ENCODE assay signal across 23 cellular contexts in genomic region chr6:118685823-118686449, GRCh38. TPM values are rescaled to one million over a fixed set of nuclear protein-coding genes. Genes with fewer than 3 reads are reported as not detected.
A peak's percentile ranks its signal among the peaks of the same experiment; 100 is the strongest.
DNase-seq lines count a peak whose midpoint lies in the region; ATAC-seq and TF ChIP-seq lines count a peak whose summit lies in the region.
"Had no signal": no experiment of that assay in that cellular context is flagged by ENCODE, and none has a peak within 500 bp of the region (broad histone marks: within the 10 kb centered on the region; RNA-seq: fewer than 3 reads in every experiment).

No MANE protein-coding gene starts in this region.

- H3K4me3 ChIP-seq in gastrocnemius medialis (no peak overlapping the region), heart left ventricle (no peak overlapping the region)
- H3K4me3 ChIP-seq: BLaER1, ovary, vagina had no signal

- no peaks in the 10 kb centered on the region for H3K9me3 Mint-ChIP-seq in stimulated activated naive CD8-positive, alpha-beta T cell treated with anti-CD3 and anti-CD28 coated beads, Interleukin-15, Interleukin-2, amounts not matched to agents 100 ng/mL and 50 ng/mL, for 24 hours
- H3K9me3 Mint-ChIP-seq in activated T-helper 2 cell treated with anti-CD3 and anti-CD28 coated beads, Interferon-gamma antibody, Interleukin-2, Interleukin-4, amounts not matched to agents 10 μg/mL and 5 μg/mL and 100 μg/mL, durations not matched to agents 14 hours and 24 hours and 36 hours = no peaks in the 10 kb centered on the region
- no peaks in the 10 kb centered on the region for H3K9me3 Mint-ChIP-seq in immature natural killer cell
- H3K9me3 Mint-ChIP-seq: activated CD4-positive, alpha-beta memory T cell treated with anti-CD3 and anti-CD28 coated beads, Interleukin-2, amount 10 ng/mL, durations not matched to agents 7 days and 5 days; natural killer cell treated with Interleukin-12 subunit alpha and Interleukin-12 subunit beta and Interleukin-15 and Interleukin-18, amount 100 ng/mL, for 72 hours; stimulated activated naive B cell treated with anti-CD40 and anti-IgM and Interleukin-4, amounts not matched to agents 10 μg/mL and 1 μg/mL and 100 μg/mL, for 72 hours had no signal

- H3K36me3 Mint-ChIP-seq in stimulated activated naive CD8-positive, alpha-beta T cell treated with anti-CD3 and anti-CD28 coated beads, Interleukin-15, Interleukin-2, amounts not matched to agents 100 ng/mL and 50 ng/mL, for 24 hours (ENCODE audit: low read depth) = peaks cover 41% of the 10 kb centered on the region
- peaks cover 53% of the 10 kb centered on the region for H3K36me3 Mint-ChIP-seq in activated T-helper 2 cell treated with anti-CD3 and anti-CD28 coated beads, Interferon-gamma antibody, Interleukin-2, Interleukin-4, amounts not matched to agents 10 μg/mL and 5 μg/mL and 100 μg/mL, durations not matched to agents 14 hours and 24 hours and 36 hours (ENCODE audit: low read depth)
- peaks cover 0 to 12% (median 5%) of the 10 kb centered on the region in 3 donors for H3K36me3 Mint-ChIP-seq in immature natural killer cell

- H3K36me3 ChIP-seq in gastrocnemius medialis (no peaks in the 10 kb centered on the region), heart left ventricle (no peaks in the 10 kb centered on the region)
- H3K36me3 ChIP-seq: BLaER1, ovary, vagina, WERI-Rb-1 had no signal

- intact Hi-C loops in activated T-helper 2 cell treated with anti-CD3 and anti-CD28 coated beads, Interferon-gamma antibody, Interleukin-2, Interleukin-4, amounts not matched to agents 10 μg/mL and 5 μg/mL and 100 μg/mL, durations not matched to agents 14 hours and 24 hours and 36 hours (cut with micrococcal nuclease) = loop anchor here (1.0 kb wide), 1 partner anchor 40 kb away; no protein-coding TSS in a partner anchor
- intact Hi-C loops in gastrocnemius medialis (cut with DNase I; ENCODE audit: low total_unique reads) = no loop called here
- intact Hi-C loops in heart left ventricle (cut with DNase I) = no loop called here

- H3K4me1 ChIP-seq in gastrocnemius medialis (peaks cover 0 to 3% of the 10 kb centered on the region in 2 donors), heart left ventricle (peaks cover 0 to 8% (median 0%) of the 10 kb centered on the region in 12 donors)
- H3K4me1 ChIP-seq: BLaER1, vagina had no signal

- 79 to 85% (median 83%) methylated on average over 7 of the region's 7 CpGs for WGBS in heart left ventricle, 4 donors

- H3K27ac Mint-ChIP-seq in stimulated activated naive CD8-positive, alpha-beta T cell treated with anti-CD3 and anti-CD28 coated beads, Interleukin-15, Interleukin-2, amounts not matched to agents 100 ng/mL and 50 ng/mL, for 24 hours = peak overlapping the region; percentile 78
- H3K27ac Mint-ChIP-seq in activated T-helper 2 cell treated with anti-CD3 and anti-CD28 coated beads, Interferon-gamma antibody, Interleukin-2, Interleukin-4, amounts not matched to agents 10 μg/mL and 5 μg/mL and 100 μg/mL, durations not matched to agents 14 hours and 24 hours and 36 hours = peak overlapping the region; percentile 47
- H3K27ac Mint-ChIP-seq in immature natural killer cell = peak overlapping the region in 5 of 6 donors; percentile 5 to 62 (median 31)
- H3K27ac Mint-ChIP-seq: activated CD4-positive, alpha-beta memory T cell treated with anti-CD3 and anti-CD28 coated beads, Interleukin-2, amount 10 ng/mL, durations not matched to agents 7 days and 5 days; activated naive CD8-positive, alpha-beta T cell treated with anti-CD3 and anti-CD28 coated beads, Interleukin-2, amount 10 ng/mL, durations not matched to agents 7 days and 5 days; stimulated activated naive B cell treated with anti-CD40 and anti-IgM and Interleukin-4, amounts not matched to agents 10 μg/mL and 1 μg/mL and 100 μg/mL, for 72 hours had no signal

- H3K27me3 ChIP-seq in gastrocnemius medialis (no peaks in the 10 kb centered on the region), heart left ventricle (no peaks in the 10 kb centered on the region)
- H3K27me3 ChIP-seq: BLaER1, ovary, vagina had no signal

- no peak for ATAC-seq in stimulated activated naive CD8-positive, alpha-beta T cell treated with anti-CD3 and anti-CD28 coated beads, Interleukin-15, Interleukin-2, amounts not matched to agents 100 U/mL and 50 U/mL, for 24 hours
- no peak for ATAC-seq in HG03457 (IDR thresholded peaks at IDR 0.05; ENCODE audit: unreplicated experiment)
- no peak for ATAC-seq in gastrocnemius medialis
- no peak for ATAC-seq in heart left ventricle
- ATAC-seq: left lobe of liver; natural killer cell treated with Interleukin-12 subunit alpha and Interleukin-12 subunit beta and Interleukin-15 and Interleukin-18, amount 100 ng/mL, for 72 hours; right cardiac atrium; stimulated activated naive B cell treated with anti-CD40 and anti-IgM and Interleukin-4, amounts not matched to agents 10 μg/mL and 1 μg/mL and 100 μg/mL, for 72 hours had no signal

- peaks cover 69% of the 10 kb centered on the region for H3K4me1 Mint-ChIP-seq in stimulated activated naive CD8-positive, alpha-beta T cell treated with anti-CD3 and anti-CD28 coated beads, Interleukin-15, Interleukin-2, amounts not matched to agents 100 ng/mL and 50 ng/mL, for 24 hours (ENCODE audit: low read depth)
- H3K4me1 Mint-ChIP-seq in activated T-helper 2 cell treated with anti-CD3 and anti-CD28 coated beads, Interferon-gamma antibody, Interleukin-2, Interleukin-4, amounts not matched to agents 10 μg/mL and 5 μg/mL and 100 μg/mL, durations not matched to agents 14 hours and 24 hours and 36 hours (ENCODE audit: low read depth) = peaks cover 49% of the 10 kb centered on the region
- peaks cover 55 to 66% of the 10 kb centered on the region in 2 donors for H3K4me1 Mint-ChIP-seq in immature natural killer cell

- TF ChIP-seq POLR2A in gastrocnemius medialis (IDR thresholded peaks at IDR 0.05) = no peak
- no peak for TF ChIP-seq POLR2A in heart left ventricle (IDR thresholded peaks at IDR 0.05)

- H3K27ac ChIP-seq in gastrocnemius medialis (no peak overlapping the region), heart left ventricle (no peak overlapping the region)
- H3K27ac ChIP-seq: BLaER1, ovary, vagina, WERI-Rb-1 had no signal

- TF ChIP-seq CTCF in gastrocnemius medialis (IDR thresholded peaks at IDR 0.05 in 4 of 5, conservative IDR thresholded peaks at IDR 0.05 in 1 of 5) (no peak), heart left ventricle (IDR thresholded peaks at IDR 0.05) (no peak)

- in situ Hi-C loops in gastrocnemius medialis (cut with MboI; ENCODE audit: low sequenced_read_pairs in 4 of 4) = no loop called here

- H3K9me3 ChIP-seq in gastrocnemius medialis = no peaks in the 10 kb centered on the region
- no peaks in the 10 kb centered on the region for H3K9me3 ChIP-seq in heart left ventricle
- H3K9me3 ChIP-seq: BLaER1, ovary, vagina had no signal

- DNase-seq in stimulated activated naive CD8-positive, alpha-beta T cell treated with anti-CD3 and anti-CD28 coated beads, Interleukin-15, Interleukin-2, amounts not matched to agents 100 U/mL and 50 U/mL, for 24 hours = no peak
- DNase-seq in activated T-helper 2 cell treated with anti-CD3 and anti-CD28 coated beads, Interferon-gamma antibody, Interleukin-2, Interleukin-4, amounts not matched to agents 10 μg/mL and 5 μg/mL and 100 μg/mL, durations not matched to agents 14 hours and 24 hours and 36 hours (ENCODE audit: low spot score) = no peak
- DNase-seq in immature natural killer cell (no peak), gastrocnemius medialis (no peak), heart left ventricle (no peak), NCI-H2196 (lab: John Stamatoyannopoulos, UW; ENCODE audit: unreplicated experiment) (no peak)
- DNase-seq: activated CD4-positive, alpha-beta memory T cell treated with anti-CD3 and anti-CD28 coated beads, Interleukin-2, amount 10 ng/mL, durations not matched to agents 7 days and 5 days; activated naive CD8-positive, alpha-beta T cell treated with anti-CD3 and anti-CD28 coated beads, Interleukin-2, amount 10 ng/mL, durations not matched to agents 7 days and 5 days; EL; NCI-H1105 treated with DMSO at 0.1 percent for 48 hours; NCI-H2081; NCI-H446 treated with DMSO at 0.1 percent for 48 hours; ovary; right cardiac atrium; stimulated activated CD4-positive, alpha-beta T cell treated with anti-CD3 and anti-CD28 coated beads, Interleukin-4, amount 100 ng/mL, for 1 hour; stimulated activated naive B cell treated with anti-CD40 and anti-IgM and Interleukin-4, amounts not matched to agents 10 μg/mL and 1 μg/mL and 100 μg/mL, for 72 hours; WERI-Rb-1 had no signal

- H3K4me3 Mint-ChIP-seq in stimulated activated naive CD8-positive, alpha-beta T cell treated with anti-CD3 and anti-CD28 coated beads, Interleukin-15, Interleukin-2, amounts not matched to agents 100 ng/mL and 50 ng/mL, for 24 hours = no peak overlapping the region
- no peak overlapping the region for H3K4me3 Mint-ChIP-seq in activated T-helper 2 cell treated with anti-CD3 and anti-CD28 coated beads, Interferon-gamma antibody, Interleukin-2, Interleukin-4, amounts not matched to agents 10 μg/mL and 5 μg/mL and 100 μg/mL, durations not matched to agents 14 hours and 24 hours and 36 hours (ENCODE audit: low read depth)
- H3K4me3 Mint-ChIP-seq in immature natural killer cell = no peak overlapping the region
- H3K4me3 Mint-ChIP-seq: activated CD4-positive, alpha-beta memory T cell treated with anti-CD3 and anti-CD28 coated beads, Interleukin-2, amount 10 ng/mL, durations not matched to agents 7 days and 5 days; activated naive CD8-positive, alpha-beta T cell treated with anti-CD3 and anti-CD28 coated beads, Interleukin-2, amount 10 ng/mL, durations not matched to agents 7 days and 5 days; natural killer cell treated with Interleukin-12 subunit alpha and Interleukin-12 subunit beta and Interleukin-15 and Interleukin-18, amount 100 ng/mL, for 72 hours; stimulated activated naive B cell treated with anti-CD40 and anti-IgM and Interleukin-4, amounts not matched to agents 10 μg/mL and 1 μg/mL and 100 μg/mL, for 72 hours had no signal

- no peaks in the 10 kb centered on the region for H3K27me3 Mint-ChIP-seq in stimulated activated naive CD8-positive, alpha-beta T cell treated with anti-CD3 and anti-CD28 coated beads, Interleukin-15, Interleukin-2, amounts not matched to agents 100 ng/mL and 50 ng/mL, for 24 hours
- H3K27me3 Mint-ChIP-seq in activated T-helper 2 cell treated with anti-CD3 and anti-CD28 coated beads, Interferon-gamma antibody, Interleukin-2, Interleukin-4, amounts not matched to agents 10 μg/mL and 5 μg/mL and 100 μg/mL, durations not matched to agents 14 hours and 24 hours and 36 hours (ENCODE audit: low read depth) = no peaks in the 10 kb centered on the region
- H3K27me3 Mint-ChIP-seq in immature natural killer cell (ENCODE audit: low read depth in 3 of 3) = no peaks in the 10 kb centered on the region
- H3K27me3 Mint-ChIP-seq: activated CD4-positive, alpha-beta memory T cell treated with anti-CD3 and anti-CD28 coated beads, Interleukin-2, amount 10 ng/mL, durations not matched to agents 7 days and 5 days; activated naive CD8-positive, alpha-beta T cell treated with anti-CD3 and anti-CD28 coated beads, Interleukin-2, amount 10 ng/mL, durations not matched to agents 7 days and 5 days; natural killer cell treated with Interleukin-12 subunit alpha and Interleukin-12 subunit beta and Interleukin-15 and Interleukin-18, amount 100 ng/mL, for 72 hours; stimulated activated naive B cell treated with anti-CD40 and anti-IgM and Interleukin-4, amounts not matched to agents 10 μg/mL and 1 μg/mL and 100 μg/mL, for 72 hours had no signal

RNA-seq across cellular contexts. Expression of gene CEP85L, which starts 34.5 kb away (rescaled TPM):
- total RNA-seq in activated T-helper 2 cell treated with anti-CD3 and anti-CD28 coated beads, Interferon-gamma antibody, Interleukin-2, Interleukin-4, amounts not matched to agents 10 μg/mL and 5 μg/mL and 100 μg/mL, durations not matched to agents 14 hours and 24 hours and 36 hours = 34.2 and 36.7 TPM in 2 replicates
- polyA plus RNA-seq in immature natural killer cell (10 to 100 TPM; 20.1 to 23.5 (median 21.5) TPM), heart left ventricle (1 to 10 TPM; 1.9 to 7.7 TPM)
- total RNA-seq in gastrocnemius medialis (10 to 100 TPM; 15.6 to 22.8 (median 21.9) TPM), heart left ventricle (10 to 100 TPM in 1 of 9 donors, 1 to 10 TPM in 8; 5.1 to 14.4 (median 7.6) TPM)
